Comparison of ENCODE assay signal across 8 cellular contexts in genomic region chr12:55818886-55819285, GRCh38. TPM values are rescaled to one million over a fixed set of nuclear protein-coding genes. Genes with fewer than 3 reads are reported as not detected.
A peak's percentile ranks its signal among the peaks of the same experiment; 100 is the strongest.
DNase-seq lines count a peak whose midpoint lies in the region; TF ChIP-seq lines count a peak whose summit lies in the region.

No MANE protein-coding gene starts in this region.

- H3K27ac ChIP-seq in SU-DHL-6 (ENCODE audit: low read depth, low read length) (no peak overlapping the region), hepatocyte (peak overlapping the region; percentile 28), thymus (ENCODE audit: low read depth) (no peak overlapping the region)

- H3K4me3 ChIP-seq in SU-DHL-6 (ENCODE audit: insufficient read depth, low read length, poor library complexity, severe bottlenecking) (peak overlapping the region; percentile 91), hepatocyte (peak overlapping the region; percentile 43), thymus (ENCODE audit: low read length) (peak overlapping the region; percentile 83)

- H2AFZ ChIP-seq in SU-DHL-6 (ENCODE audit: low read depth, low read length, severe bottlenecking): no peak overlapping the region
- H2AFZ ChIP-seq in hepatocyte: no peak overlapping the region

- peaks cover 18% of the 10 kb centered on the region; the same call in 1 of the 2 replicates for H3K36me3 ChIP-seq in SU-DHL-6 (ENCODE audit: low read length)
- H3K36me3 ChIP-seq in hepatocyte (replicated peaks; ENCODE audit: insufficient read depth, low read depth): no peaks in the 10 kb centered on the region
- peaks cover 44% of the 10 kb centered on the region for H3K36me3 ChIP-seq in thymus (ENCODE audit: control insufficient read depth, insufficient read depth)

- no peaks in the 10 kb centered on the region for H3K9me2 ChIP-seq in SU-DHL-6 (replicated peaks; ENCODE audit: insufficient read depth, low read length)
- no peaks in the 10 kb centered on the region for H3K9me2 ChIP-seq in hepatocyte (replicated peaks; ENCODE audit: insufficient read depth)

- 89% methylated on average over 6 of the region's 6 CpGs for WGBS in hepatocyte (ENCODE audit: low lambda C conversion rate, missing lambda C conversion rate)
- WGBS in thymus: 95% methylated on average over 6 of the region's 6 CpGs

- DNase-seq in activated effector memory CD4-positive, alpha-beta T cell treated with anti-CD3 and anti-CD28 coated beads, Interleukin-2, amount 50 U/mL, for 16 hours: peak; percentile 58
- no peak for DNase-seq in activated effector memory CD4-positive, alpha-beta T cell treated with Interleukin-2 at 50 U/mL for 16 hours
- DNase-seq in hepatocyte (ENCODE audit: low spot score) (no peak), retina (no peak), C1 segment of cervical spinal cord (lab: John Stamatoyannopoulos, UW) (no peak), nucleus accumbens (lab: John Stamatoyannopoulos, UW) (no peak)

- H3K79me2 ChIP-seq in SU-DHL-6 (ENCODE audit: insufficient read depth, low read length) (peaks cover 51% of the 10 kb centered on the region), hepatocyte (peaks cover 49% of the 10 kb centered on the region)

- peaks cover 26% of the 10 kb centered on the region for H3F3A ChIP-seq in SU-DHL-6 (ENCODE audit: insufficient read depth)

- H3K4me2 ChIP-seq in SU-DHL-6 (ENCODE audit: low read depth, low read length, poor library complexity, severe bottlenecking): peak overlapping the region; percentile 69
- H3K4me2 ChIP-seq in hepatocyte: peak overlapping the region; percentile 87

- H4K20me1 ChIP-seq in SU-DHL-6 (ENCODE audit: low read depth, low read length) (peaks cover 4% of the 10 kb centered on the region; the same call in 1 of the 2 replicates), hepatocyte (ENCODE audit: insufficient read depth, poor library complexity, severe bottlenecking) (peaks cover 30% of the 10 kb centered on the region)

- H3K27me3 ChIP-seq in SU-DHL-6 (ENCODE audit: low read length) (no peaks in the 10 kb centered on the region), hepatocyte (no peaks in the 10 kb centered on the region), thymus (ENCODE audit: control insufficient read depth, insufficient read depth) (no peaks in the 10 kb centered on the region)

- peak overlapping the region; percentile 71 for H3K9ac ChIP-seq in SU-DHL-6 (ENCODE audit: low read length)

- TF ChIP-seq CTCF in SU-DHL-6 (IDR thresholded peaks at IDR 0.05; ENCODE audit: insufficient read depth, low read length, poor library complexity, severe bottlenecking) (no peak), hepatocyte (IDR thresholded peaks at IDR 0.05; ENCODE audit: poor library complexity) (no peak)

- peaks cover 8% of the 10 kb centered on the region for H3K4me1 ChIP-seq in hepatocyte (ENCODE audit: insufficient read depth)
- H3K4me1 ChIP-seq in thymus (ENCODE audit: control insufficient read depth, insufficient read depth, low read length): peaks cover 12% of the 10 kb centered on the region

- H3K9me3 ChIP-seq in SU-DHL-6 (ENCODE audit: insufficient read depth, low read length): no peaks in the 10 kb centered on the region
- H3K9me3 ChIP-seq in hepatocyte (ENCODE audit: low read depth): no peaks in the 10 kb centered on the region
- H3K9me3 ChIP-seq in thymus (ENCODE audit: control insufficient read depth): no peaks in the 10 kb centered on the region

RNA-seq across cellular contexts. Expression of gene ORMDL2, which starts 1.0 kb away (rescaled TPM):
- total RNA-seq in hepatocyte: 28.6 and 34.2 TPM in 2 replicates
- polyA plus RNA-seq in hepatocyte (93.0 and 106 TPM in 2 replicates), thymus (36.3 TPM)

RNA-seq across cellular contexts. Expression of gene SARNP, which starts 1.4 kb away (rescaled TPM):
- 84.2 and 118 TPM in 2 replicates for total RNA-seq in hepatocyte
- polyA plus RNA-seq in hepatocyte (103 and 117 TPM in 2 replicates), thymus (112 TPM)

RNA-seq across cellular contexts. Expression of gene DNAJC14, which starts 10.5 kb away (rescaled TPM):
- total RNA-seq in hepatocyte: 29.4 and 43.4 TPM in 2 replicates
- polyA plus RNA-seq in hepatocyte: 24.5 and 26.5 TPM in 2 replicates
- polyA plus RNA-seq in thymus: 22.2 TPM

RNA-seq across cellular contexts. Expression of gene MMP19, which starts 23.9 kb away (rescaled TPM):
- 6.1 and 6.4 TPM in 2 replicates for total RNA-seq in hepatocyte
- polyA plus RNA-seq in hepatocyte: 10.8 and 16.4 TPM in 2 replicates
- polyA plus RNA-seq in thymus: 19.9 TPM
